ENCODE assay signal across 19 cellular contexts in genomic region chr1:20210736-20211405, GRCh38. TPM values are rescaled to one million over a fixed set of nuclear protein-coding genes. Genes with fewer than 3 reads are reported as not detected.
DNase-seq lines count a peak whose midpoint lies in the region; ATAC-seq and TF ChIP-seq lines count a peak whose summit lies in the region.
"Had no signal": no experiment of that assay in that cellular context is flagged by ENCODE, and none has a peak within 500 bp of the region (broad histone marks: within the 10 kb centered on the region; RNA-seq: fewer than 3 reads in every experiment).

No MANE protein-coding gene starts in this region.

- H3K4me1 ChIP-seq in breast epithelium (peaks cover 12 to 17% of the 10 kb centered on the region in 2 donors), testis (peaks cover 27% of the 10 kb centered on the region)

- H3K27ac Mint-ChIP-seq in activated naive CD8-positive, alpha-beta T cell treated with anti-CD3 and anti-CD28 coated beads, Interleukin-2, amount 50 U/mL, for 24 hours = peak overlapping the region; percentile 79
- no peak overlapping the region for H3K27ac Mint-ChIP-seq in activated naive CD8-positive, alpha-beta T cell treated with anti-CD3 and anti-CD28 coated beads for 36 hours
- H3K27ac Mint-ChIP-seq: activated naive CD8-positive, alpha-beta T cell had no signal

- peak overlapping the region; percentile 84 to 89 for H3K27ac ChIP-seq in breast epithelium
- H3K27ac ChIP-seq in testis = peak overlapping the region; percentile 56 to 64
- H3K27ac ChIP-seq: body of pancreas, heart left ventricle, thoracic aorta had no signal

- WGBS in testis, 2 donors = 44 to 61% methylated on average over 10 of the region's 10 CpGs

- H3K9me3 Mint-ChIP-seq in activated naive CD8-positive, alpha-beta T cell treated with anti-CD3 and anti-CD28 coated beads, Interleukin-2, amount 50 U/mL, for 24 hours = no peaks in the 10 kb centered on the region
- H3K9me3 Mint-ChIP-seq in activated naive CD8-positive, alpha-beta T cell treated with anti-CD3 and anti-CD28 coated beads for 36 hours = no peaks in the 10 kb centered on the region

- no peak for TF ChIP-seq POLR2A in breast epithelium (IDR thresholded peaks at IDR 0.05)
- TF ChIP-seq POLR2A in testis (IDR thresholded peaks at IDR 0.05) = no peak

- peak; percentile 69 for ATAC-seq in activated naive CD8-positive, alpha-beta T cell treated with anti-CD3 and anti-CD28 coated beads, Interleukin-2, amount 50 U/mL, for 24 hours
- ATAC-seq: body of pancreas had no signal

- no peaks in the 10 kb centered on the region for H3K27me3 ChIP-seq in breast epithelium
- H3K27me3 ChIP-seq in testis = no peaks in the 10 kb centered on the region
- H3K27me3 ChIP-seq: body of pancreas had no signal

- no peaks in the 10 kb centered on the region for H3K36me3 ChIP-seq in breast epithelium
- H3K36me3 ChIP-seq in testis (ENCODE audit: low read depth, missing control alignments) = no peaks in the 10 kb centered on the region
- H3K36me3 ChIP-seq: heart left ventricle, thoracic aorta had no signal

- DNase-seq in activated naive CD8-positive, alpha-beta T cell treated with anti-CD3 and anti-CD28 coated beads, Interleukin-2, amount 50 U/mL, for 24 hours = no peak
- DNase-seq in activated naive CD8-positive, alpha-beta T cell treated with anti-CD3 and anti-CD28 coated beads for 36 hours = no peak
- DNase-seq in breast epithelium (ENCODE audit: low spot score in 2 of 2) (no peak), mucosa of gallbladder (ENCODE audit: low spot score) (peak; percentile 55), testis (peak; percentile 83), kidney glomerular epithelial cell (lab: John Stamatoyannopoulos, UW) (no peak), KBM-7 (no peak), NK-92 (lab: John Stamatoyannopoulos, UW; ENCODE audit: unreplicated experiment) (no peak)
- DNase-seq: activated CD8-positive, alpha-beta memory T cell treated with anti-CD3 and anti-CD28 coated beads for 24 hours; heart left ventricle; IMR-90; NCI-H748 treated with DMSO at 0.1 percent for 48 hours; occipital lobe; SK-N-SH had no signal

- in situ Hi-C loops in KBM-7 (cut with MboI; ENCODE audit: low pct_unique_long_range_greater_than_20kb, low sequenced_read_pairs) = loop anchor here (25.0 kb wide), 1 partner anchor 276 kb away; the partner anchor contains the start of gene CAMK2N1

- H3K36me3 Mint-ChIP-seq in activated naive CD8-positive, alpha-beta T cell treated with anti-CD3 and anti-CD28 coated beads, Interleukin-2, amount 50 U/mL, for 24 hours (ENCODE audit: low read depth) = no peaks in the 10 kb centered on the region
- no peaks in the 10 kb centered on the region for H3K36me3 Mint-ChIP-seq in activated naive CD8-positive, alpha-beta T cell treated with anti-CD3 and anti-CD28 coated beads for 36 hours
- H3K36me3 Mint-ChIP-seq: activated naive CD8-positive, alpha-beta T cell had no signal

- H3K27me3 Mint-ChIP-seq in activated naive CD8-positive, alpha-beta T cell treated with anti-CD3 and anti-CD28 coated beads, Interleukin-2, amount 50 U/mL, for 24 hours = peaks cover 44% of the 10 kb centered on the region
- peaks cover 44% of the 10 kb centered on the region for H3K27me3 Mint-ChIP-seq in activated naive CD8-positive, alpha-beta T cell treated with anti-CD3 and anti-CD28 coated beads for 36 hours

- no peak overlapping the region for H3K4me3 ChIP-seq in breast epithelium
- H3K4me3 ChIP-seq in testis = no peak overlapping the region
- H3K4me3 ChIP-seq: body of pancreas, heart left ventricle, thoracic aorta had no signal

- intact Hi-C loops in breast epithelium (cut with DNase I; ENCODE audit: low total_unique reads) = no loop called here
- intact Hi-C loops in testis (cut with DNase I; ENCODE audit: low total_unique reads) = no loop called here

- H3K4me3 Mint-ChIP-seq in activated naive CD8-positive, alpha-beta T cell treated with anti-CD3 and anti-CD28 coated beads, Interleukin-2, amount 50 U/mL, for 24 hours = peak overlapping the region; percentile 21
- no peak overlapping the region for H3K4me3 Mint-ChIP-seq in activated naive CD8-positive, alpha-beta T cell treated with anti-CD3 and anti-CD28 coated beads for 36 hours
- H3K4me3 Mint-ChIP-seq: activated naive CD8-positive, alpha-beta T cell had no signal

- no peaks in the 10 kb centered on the region for H3K9me3 ChIP-seq in breast epithelium
- H3K9me3 ChIP-seq in testis = no peaks in the 10 kb centered on the region
- H3K9me3 ChIP-seq: body of pancreas, heart left ventricle, SK-N-SH, thoracic aorta had no signal

- TF ChIP-seq CTCF in breast epithelium (IDR thresholded peaks at IDR 0.05) (no peak), testis (IDR thresholded peaks at IDR 0.05) (no peak)

- peaks cover 52% of the 10 kb centered on the region for H3K4me1 Mint-ChIP-seq in activated naive CD8-positive, alpha-beta T cell treated with anti-CD3 and anti-CD28 coated beads, Interleukin-2, amount 50 U/mL, for 24 hours
- peaks cover 10% of the 10 kb centered on the region for H3K4me1 Mint-ChIP-seq in activated naive CD8-positive, alpha-beta T cell treated with anti-CD3 and anti-CD28 coated beads for 36 hours

RNA-seq across cellular contexts. Expression of gene PLA2G2C, which starts 24.6 kb away (rescaled TPM):
- not detected for total RNA-seq in activated naive CD8-positive, alpha-beta T cell treated with anti-CD3 and anti-CD28 coated beads for 36 hours
- under 1 TPM in 1 of 3 donors, not detected in 2; 0.33 TPM for total RNA-seq in breast epithelium
- not detected for total RNA-seq in mucosa of gallbladder
- under 1 TPM; 0.31 to 0.47 TPM for total RNA-seq in testis
- polyA plus RNA-seq in testis (ENCODE audit: insufficient read depth, low read depth, low replicate concordance) = 1.1 TPM
- total RNA-seq: A673, body of pancreas, IMR-90, liver, occipital lobe, thoracic aorta had no signal
- polyA plus RNA-seq: heart left ventricle, IMR-90, liver, SK-N-SH had no signal

RNA-seq across cellular contexts. Expression of gene UBXN10, which starts 25.0 kb away (rescaled TPM):
- 1 to 10 TPM; 1.1 to 1.2 TPM for total RNA-seq in activated naive CD8-positive, alpha-beta T cell treated with anti-CD3 and anti-CD28 coated beads for 36 hours
- total RNA-seq in breast epithelium (1 to 10 TPM; 1.3 to 6.6 (median 4.9) TPM), mucosa of gallbladder (2.3 TPM), testis (10 to 100 TPM; 18.2 to 23.7 TPM)
- polyA plus RNA-seq in testis (ENCODE audit: insufficient read depth, low read depth, low replicate concordance) = 43.7 TPM
- total RNA-seq: A673, IMR-90 had no signal
- polyA plus RNA-seq: IMR-90, SK-N-SH had no signal

Comparison
In these comparisons a context has a peak if more than half of its experiments do, and no peak if none do; other contexts are left out.
1. DNase-seq: peak in mucosa of gallbladder (single experiment) and testis (single experiment); none in activated naive CD8-positive, alpha-beta T cell treated with anti-CD3 and anti-CD28 coated beads, Interleukin-2, amount 50 U/mL, for 24 hours (single experiment), activated naive CD8-positive, alpha-beta T cell treated with anti-CD3 and anti-CD28 coated beads for 36 hours (single experiment), breast epithelium (0 of 2), kidney glomerular epithelial cell (single experiment), KBM-7 (single experiment) and NK-92 (single experiment).